Comparison of ENCODE assay signal across 9 cellular contexts in the genomic region with DNA sequence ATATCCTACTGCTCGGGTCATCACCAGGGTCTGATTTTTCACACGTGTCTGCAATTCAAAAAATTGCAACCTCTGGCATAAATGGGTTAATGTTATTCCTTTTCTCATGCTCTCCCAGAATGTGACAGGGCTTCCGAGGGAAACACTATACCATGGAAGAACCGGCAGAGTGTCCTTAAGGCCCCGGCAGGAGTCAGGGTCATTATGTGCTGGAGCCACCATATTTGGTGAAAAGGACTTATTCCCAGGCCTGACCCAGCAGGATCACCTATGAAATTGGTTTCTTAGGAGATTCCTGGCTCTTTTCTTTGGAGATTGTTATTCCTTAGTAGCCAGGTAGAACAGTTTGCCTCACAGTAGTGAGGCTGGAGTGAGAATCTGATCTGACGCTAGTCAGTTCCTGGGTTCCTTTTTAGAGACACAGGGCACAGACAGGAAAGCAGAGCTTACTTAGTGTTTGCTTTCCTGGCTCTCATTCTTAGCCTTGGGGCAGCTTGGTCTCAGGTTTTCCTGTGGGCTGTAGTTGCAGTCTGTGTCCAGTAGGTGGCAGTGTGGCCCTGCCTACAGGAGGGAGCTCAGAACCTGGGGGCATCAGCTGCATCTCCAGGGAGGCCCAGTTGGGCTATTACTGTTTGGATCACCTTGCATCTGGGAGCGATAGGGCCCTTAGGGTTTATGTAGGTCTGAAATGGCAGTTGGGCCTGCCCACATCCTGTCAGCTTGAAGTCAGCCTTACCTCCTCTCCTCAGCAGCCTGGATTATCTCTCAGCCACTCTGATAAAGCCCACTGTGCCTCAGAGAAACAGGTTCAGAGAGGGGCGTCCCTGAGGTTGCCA. TPM values are rescaled to one million over a fixed set of nuclear protein-coding genes. Genes with fewer than 3 reads are reported as not detected.
A peak's percentile ranks its signal among the peaks of the same experiment; 100 is the strongest.
DNase-seq lines count a peak whose midpoint lies in the region; ATAC-seq and TF ChIP-seq lines count a peak whose summit lies in the region.
"Had no signal": no experiment of that assay in that cellular context is flagged by ENCODE, and none has a peak within 500 bp of the region (broad histone marks: within the 10 kb centered on the region; RNA-seq: fewer than 3 reads in every experiment).

No MANE protein-coding gene starts in this region.

- H3K36me3 ChIP-seq in CD4-positive, alpha-beta memory T cell (ENCODE audit: insufficient read depth, low read length): peaks cover 77% of the 10 kb centered on the region
- peaks cover 90% of the 10 kb centered on the region for H3K36me3 ChIP-seq in endodermal cell (ENCODE audit: control insufficient read depth, insufficient read depth, low read length)

- no peak overlapping the region for H3K4me3 Mint-ChIP-seq in CD4-positive, alpha-beta memory T cell
- no peak overlapping the region for H3K4me3 Mint-ChIP-seq in endodermal cell
- no peak overlapping the region for H3K4me3 Mint-ChIP-seq in stimulated activated effector memory CD8-positive, alpha-beta T cell treated with anti-CD3 and anti-CD28 coated beads, Interleukin-12 subunit alpha, Interleukin-12 subunit beta, amount 100 ng/mL, for 72 hours

- intact Hi-C loops in CD4-positive, alpha-beta memory T cell (cut with micrococcal nuclease): loop anchor here (1.0 to 2.0 kb wide), 3 partner anchors 49 to 111 kb away; no protein-coding TSS in a partner anchor

- peak; percentile 99 for TF ChIP-seq CTCF in endodermal cell (conservative IDR thresholded peaks at IDR 0.05)

- DNase-seq in CD4-positive, alpha-beta memory T cell: peak; percentile 71 to 77 (median 76)
- DNase-seq in NOMO-1 treated with DMSO at 0.1 percent for 48 hours (lab: John Stamatoyannopoulos, UW; ENCODE audit: unreplicated experiment) (peak; percentile 71), endodermal cell (peak; percentile 95), mucosa of gallbladder (ENCODE audit: low spot score) (peak; percentile 75)
- peak; percentile 87 for DNase-seq in activated CD8-positive, alpha-beta memory T cell treated with anti-CD3 and anti-CD28 coated beads for 24 hours
- DNase-seq in stimulated activated effector memory CD8-positive, alpha-beta T cell treated with anti-CD3 and anti-CD28 coated beads, Interleukin-12 subunit alpha, Interleukin-12 subunit beta, amount 100 ng/mL, for 72 hours (ENCODE audit: low spot score in 2 of 2): peak; percentile 66 to 84

- peak overlapping the region in 2 of 7 donors; percentile 4 to 35 for H3K27ac Mint-ChIP-seq in CD4-positive, alpha-beta memory T cell
- H3K27ac Mint-ChIP-seq in endodermal cell: peak overlapping the region; percentile 35
- no peak overlapping the region for H3K27ac Mint-ChIP-seq in stimulated activated effector memory CD8-positive, alpha-beta T cell treated with anti-CD3 and anti-CD28 coated beads, Interleukin-12 subunit alpha, Interleukin-12 subunit beta, amount 100 ng/mL, for 72 hours

- H3K9me3 ChIP-seq in CD4-positive, alpha-beta memory T cell (ENCODE audit: control insufficient read depth in 1 of 2, low read length in 2 of 2): no peaks in the 10 kb centered on the region
- no peaks in the 10 kb centered on the region for H3K9me3 ChIP-seq in endodermal cell (ENCODE audit: control insufficient read depth, low read length)

- no peaks in the 10 kb centered on the region for H3K9me3 Mint-ChIP-seq in CD4-positive, alpha-beta memory T cell
- no peaks in the 10 kb centered on the region for H3K9me3 Mint-ChIP-seq in endodermal cell
- H3K9me3 Mint-ChIP-seq in stimulated activated effector memory CD8-positive, alpha-beta T cell treated with anti-CD3 and anti-CD28 coated beads, Interleukin-12 subunit alpha, Interleukin-12 subunit beta, amount 100 ng/mL, for 72 hours: no peaks in the 10 kb centered on the region

- CTCF ChIA-PET in CD4-positive, alpha-beta memory T cell (lab: Charles Lee; ENCODE audit: partially characterized antibody): interaction anchor here (0.6 to 5.9 kb wide), 35 partner anchors 9 to 276 kb away, joined by 3 to 83 read pairs (median 4); partner anchors contain the start of genes GYS1, LIN7B and RUVBL2

- H3K27me3 Mint-ChIP-seq in CD4-positive, alpha-beta memory T cell: no peaks in the 10 kb centered on the region
- H3K27me3 Mint-ChIP-seq in endodermal cell (ENCODE audit: insufficient read depth): no peaks in the 10 kb centered on the region

- ATAC-seq in HG03196 (IDR thresholded peaks at IDR 0.05; ENCODE audit: unreplicated experiment) (peak; percentile 58), GM19328 (IDR thresholded peaks at IDR 0.05; ENCODE audit: unreplicated experiment) (no peak)
- ATAC-seq in stimulated activated effector memory CD8-positive, alpha-beta T cell treated with anti-CD3 and anti-CD28 coated beads, Interleukin-12 subunit alpha, Interleukin-12 subunit beta, amount 100 ng/mL, for 72 hours: peak; percentile 85

- no peaks in the 10 kb centered on the region for H3K4me1 ChIP-seq in CD4-positive, alpha-beta memory T cell (ENCODE audit: insufficient read depth, low read length)
- H3K4me1 ChIP-seq in endodermal cell (ENCODE audit: control insufficient read depth, insufficient read depth, low read length): peaks cover 10% of the 10 kb centered on the region

- no peaks in the 10 kb centered on the region for H3K27me3 ChIP-seq in CD4-positive, alpha-beta memory T cell (ENCODE audit: insufficient read depth, low read length)
- H3K27me3 ChIP-seq in endodermal cell (ENCODE audit: control insufficient read depth, insufficient read depth, low read length, poor library complexity, severe bottlenecking): no peaks in the 10 kb centered on the region

- peaks cover 0 to 12% (median 9%) of the 10 kb centered on the region in 4 donors for H3K4me1 Mint-ChIP-seq in CD4-positive, alpha-beta memory T cell
- H3K4me1 Mint-ChIP-seq in endodermal cell: peaks cover 1% of the 10 kb centered on the region
- peaks cover 20% of the 10 kb centered on the region for H3K4me1 Mint-ChIP-seq in stimulated activated effector memory CD8-positive, alpha-beta T cell treated with anti-CD3 and anti-CD28 coated beads, Interleukin-12 subunit alpha, Interleukin-12 subunit beta, amount 100 ng/mL, for 72 hours

- WGBS in endodermal cell (ENCODE audit: insufficient coverage in 1 of 2, insufficient read length in 1 of 2), 2 experiments: 70 to 79% methylated on average over 7 to 8 of the region's 8 CpGs

- POLR2A ChIA-PET in CD4-positive, alpha-beta memory T cell (lab: Charles Lee; ENCODE audit: partially characterized antibody): interaction anchor here (0.6 to 1.7 kb wide), 12 partner anchors 12 to 582 kb away, joined by 3 to 9 read pairs (median 3); partner anchors contain the start of genes LIN7B and PRMT1

- H3K4me3 ChIP-seq in CD4-positive, alpha-beta memory T cell (ENCODE audit: low read length in 2 of 2): no peak overlapping the region
- H3K4me3 ChIP-seq in endodermal cell (ENCODE audit: low read length): no peak overlapping the region

- peaks cover 36 to 75% of the 10 kb centered on the region in 2 donors for H3K36me3 Mint-ChIP-seq in CD4-positive, alpha-beta memory T cell
- H3K36me3 Mint-ChIP-seq in endodermal cell (ENCODE audit: low read depth): peaks cover 78% of the 10 kb centered on the region
- H3K36me3 Mint-ChIP-seq in stimulated activated effector memory CD8-positive, alpha-beta T cell treated with anti-CD3 and anti-CD28 coated beads, Interleukin-12 subunit alpha, Interleukin-12 subunit beta, amount 100 ng/mL, for 72 hours: peaks cover 98% of the 10 kb centered on the region

- H3K27ac ChIP-seq in CD4-positive, alpha-beta memory T cell (ENCODE audit: low read depth, low read length): no peak overlapping the region
- H3K27ac ChIP-seq in endodermal cell (ENCODE audit: low read depth, low read length): peak overlapping the region; percentile 19

- no peak overlapping the region for H3K9ac ChIP-seq in endodermal cell (ENCODE audit: extremely low read depth, low read length, poor library complexity, severe bottlenecking)

RNA-seq across cellular contexts. Expression of gene SNRNP70, which starts 12.4 kb away (rescaled TPM):
- total RNA-seq in CD4-positive, alpha-beta memory T cell: 100 to 1,000 TPM; 675 to 689 TPM
- polyA plus RNA-seq in CD4-positive, alpha-beta memory T cell: 10 to 100 TPM; 31.5 to 55.2 TPM
- total RNA-seq in endodermal cell: 100 to 1,000 TPM; 284 to 292 TPM
- polyA plus RNA-seq in endodermal cell (2013, experiment 1 of 2): 287 TPM
- 262 TPM for polyA plus RNA-seq in endodermal cell (2013, experiment 2 of 2)
- total RNA-seq in mucosa of gallbladder: 300 TPM

RNA-seq across cellular contexts. Expression of gene LIN7B, which starts 16.5 kb away (rescaled TPM):
- total RNA-seq in CD4-positive, alpha-beta memory T cell: 10 to 100 TPM; 17.7 to 18.6 TPM
- polyA plus RNA-seq in CD4-positive, alpha-beta memory T cell: 1 to 10 TPM; 4.4 to 5.3 TPM
- total RNA-seq in endodermal cell (10 to 100 TPM in 1 of 2 donors, 1 to 10 TPM in 1; 9.5 to 14.9 TPM), mucosa of gallbladder (6.8 TPM)
- polyA plus RNA-seq in endodermal cell (2013, experiment 1 of 2): 7.9 TPM
- polyA plus RNA-seq in endodermal cell (2013, experiment 2 of 2): 8.4 TPM

RNA-seq across cellular contexts. Expression of gene C19orf73, which starts 21.3 kb away (rescaled TPM):
- total RNA-seq in CD4-positive, alpha-beta memory T cell: 1 to 10 TPM; 1.7 to 1.9 TPM
- polyA plus RNA-seq in CD4-positive, alpha-beta memory T cell: 1 to 10 TPM; 1.9 to 3.7 TPM
- total RNA-seq in endodermal cell (1 to 10 TPM; 1.9 to 2.5 TPM), mucosa of gallbladder (2.7 TPM)
- 2.2 TPM for polyA plus RNA-seq in endodermal cell (2013, experiment 1 of 2)
- 1.9 TPM for polyA plus RNA-seq in endodermal cell (2013, experiment 2 of 2)

RNA-seq across cellular contexts. Expression of gene PPFIA3, which starts 21.7 kb away (rescaled TPM):
- total RNA-seq in CD4-positive, alpha-beta memory T cell: 1 to 10 TPM; 4.0 to 4.5 TPM
- polyA plus RNA-seq in CD4-positive, alpha-beta memory T cell: under 1 TPM; 0.27 to 0.68 TPM
- total RNA-seq in endodermal cell: 10 to 100 TPM in 1 of 2 donors, 1 to 10 TPM in 1; 7.4 to 16.5 TPM
- polyA plus RNA-seq in endodermal cell (2013, experiment 1 of 2): 21.1 TPM
- 20.8 TPM for polyA plus RNA-seq in endodermal cell (2013, experiment 2 of 2)
- 9.7 TPM for total RNA-seq in mucosa of gallbladder

RNA-seq across cellular contexts. Expression of gene KCNA7, which starts 25.2 kb away (rescaled TPM):
- total RNA-seq in CD4-positive, alpha-beta memory T cell: not detected
- polyA plus RNA-seq in CD4-positive, alpha-beta memory T cell: not detected
- total RNA-seq in endodermal cell: under 1 TPM in 1 of 2 donors, not detected in 1; 0.07 TPM
- polyA plus RNA-seq in endodermal cell (2013, experiment 1 of 2): not detected
- not detected for polyA plus RNA-seq in endodermal cell (2013, experiment 2 of 2)
- total RNA-seq in mucosa of gallbladder: not detected
- total RNA-seq: activated CD8-positive, alpha-beta memory T cell treated with anti-CD3 and anti-CD28 coated beads for 36 hours had no signal
